20 cellular contexts compared by ENCODE assay signal in the genomic region with DNA sequence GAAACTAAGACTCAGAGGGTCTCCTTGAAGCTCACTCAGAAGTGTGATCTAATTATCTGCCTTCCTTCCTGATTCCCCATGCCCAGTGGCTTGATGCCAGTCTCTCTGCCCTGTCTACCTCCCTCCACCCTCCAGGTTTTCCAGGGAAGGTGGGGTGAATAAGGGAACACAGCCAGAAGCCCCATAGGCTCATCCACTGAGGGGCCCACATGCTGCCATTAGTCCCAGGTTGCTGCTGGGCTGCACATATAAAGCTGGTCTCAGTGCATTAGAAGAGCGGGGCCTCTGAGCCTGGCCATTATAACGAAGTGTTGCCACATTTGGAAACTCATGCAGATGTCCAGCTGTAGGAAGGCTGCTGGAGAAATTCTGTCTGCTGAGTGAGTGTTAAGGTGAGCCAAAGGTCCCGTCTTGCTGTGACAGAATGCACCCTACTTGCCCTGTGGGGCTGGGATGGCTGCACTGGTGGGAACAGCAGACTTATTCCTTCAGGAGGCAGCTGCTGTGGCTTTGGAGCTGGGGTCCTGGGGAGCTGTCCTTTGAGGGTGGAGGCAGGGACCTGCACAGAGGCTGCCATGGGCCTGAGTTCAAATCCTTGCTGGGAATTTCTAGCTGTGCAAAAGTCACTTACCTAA. TPM values are rescaled to one million over a fixed set of nuclear protein-coding genes. Genes with fewer than 3 reads are reported as not detected.
A peak's percentile ranks its signal among the peaks of the same experiment; 100 is the strongest.
DNase-seq lines count a peak whose midpoint lies in the region; ATAC-seq and TF ChIP-seq lines count a peak whose summit lies in the region.
"Had no signal": no experiment of that assay in that cellular context is flagged by ENCODE, and none has a peak within 500 bp of the region (broad histone marks: within the 10 kb centered on the region; RNA-seq: fewer than 3 reads in every experiment).

No MANE protein-coding gene starts in this region.

- H3K27ac Mint-ChIP-seq in Caco-2 (ENCODE audit: unreplicated experiment): no peak overlapping the region
- H3K27ac Mint-ChIP-seq: activated naive CD4-positive, alpha-beta T cell treated with anti-CD3 and anti-CD28 coated beads, Interleukin-2, amount 50 U/mL, for 24 hours had no signal

- CTCF ChIA-PET in Caco-2 (lab: Charles Lee): interaction anchor here (0.7 kb wide), 1 partner anchor 91 kb away, joined by 3 read pairs; no protein-coding TSS in a partner anchor

- H3K4me1 Mint-ChIP-seq in Caco-2 (ENCODE audit: low read depth, unreplicated experiment): peaks cover 25% of the 10 kb centered on the region

- TF ChIP-seq CTCF in Caco-2 (IDR thresholded peaks at IDR 0.05; ENCODE audit: insufficient read depth in 1 of 2, low read depth in 1 of 2, low read length in 1 of 2, severe bottlenecking in 1 of 2, unreplicated experiment in 1 of 2) (no peak), heart left ventricle (IDR thresholded peaks at IDR 0.05) (no peak), psoas muscle (IDR thresholded peaks at IDR 0.05) (no peak), mucosa of descending colon (IDR thresholded peaks at IDR 0.05) (no peak)

- intact Hi-C loops in Caco-2 (cut with micrococcal nuclease; ENCODE audit: unreplicated experiment): no loop called here
- intact Hi-C loops in heart left ventricle (cut with DNase I): no loop called here
- intact Hi-C loops in psoas muscle (cut with DNase I): no loop called here
- intact Hi-C loops in mucosa of descending colon (cut with DNase I, micrococcal nuclease): no loop called here

- H3K4me3 ChIP-seq in Caco-2 (ENCODE audit: low read depth, low read length) (no peak overlapping the region), heart left ventricle (no peak overlapping the region), psoas muscle (no peak overlapping the region), mucosa of descending colon (no peak overlapping the region)
- H3K4me3 ChIP-seq: esophagus squamous epithelium, SK-N-MC, skin epidermis had no signal

- DNase-seq in Caco-2 (peak in 1 of 2 experiments; percentile 26), NCI-H2196 treated with DMSO at 0.1 percent for 48 hours (lab: John Stamatoyannopoulos, UW; ENCODE audit: unreplicated experiment) (peak; percentile 58), heart left ventricle (peak in 2 of 5 donors; percentile 15 to 42), psoas muscle (no peak), activated gamma-delta T cell (lab: John Stamatoyannopoulos, UW) (no peak), NCI-H748 (lab: John Stamatoyannopoulos, UW; ENCODE audit: unreplicated experiment) (no peak), NCI-H2107 (lab: John Stamatoyannopoulos, UW) (no peak), mucosa of descending colon (no peak)
- DNase-seq: activated CD4-positive, CD25-positive, alpha-beta regulatory T cell treated with anti-CD3 and anti-CD28 coated beads, Interleukin-2, amount 50 U/mL, for 72 hours; esophagus squamous epithelium; GF-D8; NCI-H2081 treated with DMSO at 0.1 percent for 48 hours; NCI-H524 treated with DMSO at 0.1 percent for 48 hours; stimulated activated CD4-positive, alpha-beta T cell treated with anti-CD3 and anti-CD28 coated beads, Interleukin-4, amount 100 ng/mL, for 4 hours; T1000 had no signal

- H3K4me1 ChIP-seq in Caco-2: peaks cover 16% of the 10 kb centered on the region
- peaks cover 0 to 62% (median 40%) of the 10 kb centered on the region in 12 donors for H3K4me1 ChIP-seq in heart left ventricle
- H3K4me1 ChIP-seq in psoas muscle: peaks cover 42% of the 10 kb centered on the region
- peaks cover 17% of the 10 kb centered on the region for H3K4me1 ChIP-seq in mucosa of descending colon (ENCODE audit: low read depth)

- H3K27me3 ChIP-seq in Caco-2 (replicated peaks; ENCODE audit: control insufficient read depth, insufficient read depth, low read length): no peaks in the 10 kb centered on the region
- H3K27me3 ChIP-seq in heart left ventricle: peaks cover 0 to 33% (median 0%) of the 10 kb centered on the region in 9 donors
- H3K27me3 ChIP-seq in psoas muscle (ENCODE audit: insufficient read depth in 3 of 3, low read length in 2 of 3): peaks cover 0 to under 1% (median 0%) of the 10 kb centered on the region in 3 donors

- TF ChIP-seq POLR2A in heart left ventricle (IDR thresholded peaks at IDR 0.05): no peak

- 31 to 49% (median 46%) methylated on average over 3 of the region's 3 CpGs for WGBS in heart left ventricle, 4 donors
- 46 to 66% (median 52%) methylated on average over 3 of the region's 3 CpGs for WGBS in psoas muscle, 3 donors

- H3K4me3 Mint-ChIP-seq in Caco-2 (ENCODE audit: unreplicated experiment): peak overlapping the region; percentile 84
- H3K4me3 Mint-ChIP-seq: activated naive CD4-positive, alpha-beta T cell treated with anti-CD3 and anti-CD28 coated beads, Interleukin-2, amount 50 U/mL, for 24 hours had no signal

- H3K27me3 Mint-ChIP-seq in Caco-2 (ENCODE audit: insufficient read depth, unreplicated experiment): no peaks in the 10 kb centered on the region

- H3K9me3 Mint-ChIP-seq in Caco-2 (ENCODE audit: unreplicated experiment): no peaks in the 10 kb centered on the region
- H3K9me3 Mint-ChIP-seq: activated naive CD4-positive, alpha-beta T cell treated with anti-CD3 and anti-CD28 coated beads, Interleukin-2, amount 50 U/mL, for 24 hours had no signal

- H3K27ac ChIP-seq in heart left ventricle (peak overlapping the region in 11 of 12 donors; percentile 20 to 90 (median 84)), psoas muscle (peak overlapping the region; percentile 1)
- H3K27ac ChIP-seq: esophagus squamous epithelium, neutrophil, SK-N-MC had no signal

- ATAC-seq in heart left ventricle: peak; percentile 19 to 44 (median 34)
- ATAC-seq in psoas muscle: peak in 1 of 4 donors; percentile 21
- no peak for ATAC-seq in mucosa of descending colon

- no peaks in the 10 kb centered on the region for H3K36me3 ChIP-seq in Caco-2 (ENCODE audit: control insufficient read depth, insufficient read depth, low read length)
- no peaks in the 10 kb centered on the region for H3K36me3 ChIP-seq in heart left ventricle
- H3K36me3 ChIP-seq in psoas muscle (ENCODE audit: insufficient read depth in 1 of 2, low read depth in 1 of 2): peaks cover 0 to 5% of the 10 kb centered on the region in 2 donors
- no peaks in the 10 kb centered on the region for H3K36me3 ChIP-seq in mucosa of descending colon (ENCODE audit: low read depth)
- H3K36me3 ChIP-seq: esophagus squamous epithelium, neutrophil had no signal

- H3K9me3 ChIP-seq in Caco-2: no peaks in the 10 kb centered on the region
- no peaks in the 10 kb centered on the region for H3K9me3 ChIP-seq in heart left ventricle
- H3K9me3 ChIP-seq in psoas muscle: no peaks in the 10 kb centered on the region
- no peaks in the 10 kb centered on the region for H3K9me3 ChIP-seq in mucosa of descending colon
- H3K9me3 ChIP-seq: esophagus squamous epithelium, neutrophil had no signal

- no TSS peak for BruUV-seq in Caco-2 (replicated peaks; lab: Mats Ljungman, UMichigan)

- peaks cover 16% of the 10 kb centered on the region for H3K36me3 Mint-ChIP-seq in Caco-2 (ENCODE audit: insufficient read depth, unreplicated experiment)
- H3K36me3 Mint-ChIP-seq: activated naive CD4-positive, alpha-beta T cell treated with anti-CD3 and anti-CD28 coated beads, Interleukin-2, amount 50 U/mL, for 24 hours had no signal

- POLR2A ChIA-PET in Caco-2 (lab: Charles Lee): interaction anchor here (0.5 kb wide), 1 partner anchor 575 kb away, joined by 6 read pairs; no protein-coding TSS in a partner anchor

RNA-seq across cellular contexts. Expression of a gene that starts 2.9 kb away (rescaled TPM):
- 46.0 and 50.4 TPM in 2 replicates for total RNA-seq in Caco-2 (2022)
- total RNA-seq in heart left ventricle: 10 to 100 TPM in 3 of 9 donors, 1 to 10 TPM in 5, under 1 TPM in 1; 0.81 to 16.2 (median 9.5) TPM
- polyA plus RNA-seq in heart left ventricle: 10 to 100 TPM in 1 of 2 donors, 1 to 10 TPM in 1; 2.6 to 17.8 TPM
- total RNA-seq in psoas muscle: 10 to 100 TPM in 1 of 4 donors, 1 to 10 TPM in 3; 1.2 to 10.4 (median 6.1) TPM
- polyA plus RNA-seq in psoas muscle: 1 to 10 TPM; 1.1 to 1.8 (median 1.3) TPM
- 1 to 10 TPM in 1 of 3 donors, under 1 TPM in 2; 0.53 to 1.3 (median 0.78) TPM for total RNA-seq in mucosa of descending colon

RNA-seq across cellular contexts. Expression of a gene that starts 44.7 kb away (rescaled TPM):
- total RNA-seq in Caco-2 (2022) (not detected in 2 replicates), heart left ventricle (not detected), psoas muscle (100 to 1,000 TPM in 3 of 4 donors, 10 to 100 TPM in 1; 42.9 to 451 (median 253) TPM), mucosa of descending colon (not detected)
- polyA plus RNA-seq in heart left ventricle (not detected), psoas muscle (100 to 1,000 TPM in 1 of 3 donors, 10 to 100 TPM in 1, 1 to 10 TPM in 1; 9.7 to 160 (median 59.7) TPM)
- total RNA-seq: Calu3, esophagus squamous epithelium had no signal

RNA-seq across cellular contexts. Expression of a gene that starts 45.2 kb away (rescaled TPM):
- total RNA-seq in Caco-2 (2022): 19.7 and 25.9 TPM in 2 replicates
- total RNA-seq in heart left ventricle: under 1 TPM in 1 of 9 donors, not detected in 8; 0.32 TPM
- polyA plus RNA-seq in heart left ventricle: not detected
- 100 to 1,000 TPM in 3 of 4 donors, 10 to 100 TPM in 1; 18.0 to 882 (median 334) TPM for total RNA-seq in psoas muscle
- 10 to 100 TPM; 20.6 to 39.1 (median 33.4) TPM for polyA plus RNA-seq in psoas muscle
- total RNA-seq in mucosa of descending colon: not detected
- total RNA-seq: Calu3, esophagus squamous epithelium had no signal

RNA-seq across cellular contexts. Expression of a gene that starts 56.0 kb away (rescaled TPM):
- total RNA-seq in Caco-2 (2022): 199 and 235 TPM in 2 replicates
- total RNA-seq in heart left ventricle: 10 to 100 TPM in 2 of 9 donors, 1 to 10 TPM in 3, under 1 TPM in 3, not detected in 1; 0.27 to 27.1 (median 1.3) TPM
- polyA plus RNA-seq in heart left ventricle: 1 to 10 TPM in 1 of 2 donors, under 1 TPM in 1; 0.15 to 5.5 TPM
- 100 to 1,000 TPM in 1 of 4 donors, 10 to 100 TPM in 1, 1 to 10 TPM in 2; 1.7 to 156 (median 37.0) TPM for total RNA-seq in psoas muscle
- 10 to 100 TPM in 1 of 3 donors, 1 to 10 TPM in 2; 8.4 to 11.1 (median 9.9) TPM for polyA plus RNA-seq in psoas muscle
- 10 to 100 TPM in 1 of 3 donors, 1 to 10 TPM in 1, under 1 TPM in 1; 0.58 to 10.8 (median 1.8) TPM for total RNA-seq in mucosa of descending colon
- total RNA-seq: Calu3 had no signal

Comparison
In these comparisons a context has a peak if more than half of its experiments do, and no peak if none do; other contexts are left out.
1. RNA of a gene that starts 44.7 kb away (total RNA-seq): 42.9 to 451 TPM in psoas muscle; not detected in Caco-2, not detected in heart left ventricle and not detected in mucosa of descending colon; every median in the first group is over 10 times any median in the second.
2. RNA of a gene that starts 45.2 kb away (total RNA-seq): 18.0 to 882 TPM in psoas muscle and 19.7 to 25.9 TPM in Caco-2; not detected in mucosa of descending colon and 0.32 TPM in heart left ventricle; every median in the first group is over 10 times any median in the second.